In the genomic region with DNA sequence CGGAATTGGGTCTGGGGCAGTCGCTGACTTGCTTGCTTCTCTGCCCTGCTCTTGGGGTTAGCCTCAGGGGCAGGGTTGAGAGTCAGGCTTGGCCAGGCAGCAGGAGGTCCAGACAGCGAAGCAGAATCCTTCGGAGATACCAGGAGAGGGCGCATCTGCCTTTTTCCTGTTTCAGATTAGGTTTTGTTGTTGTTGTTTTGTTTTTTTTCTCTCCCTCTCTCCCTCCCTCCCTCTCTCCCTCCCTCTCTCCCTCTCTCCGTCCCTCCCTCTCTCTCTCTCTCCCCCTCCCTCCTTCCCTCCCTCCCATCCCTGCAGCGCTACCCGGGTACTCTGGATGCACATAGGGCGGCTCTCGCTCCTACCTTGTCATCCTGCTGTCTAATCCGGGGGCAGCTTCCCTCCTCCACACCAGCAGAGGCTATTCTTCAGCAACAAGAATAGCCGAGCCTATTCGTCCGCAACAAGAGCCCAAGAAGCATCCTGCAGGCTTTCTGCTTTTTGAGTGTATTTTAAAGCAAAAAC, we compare ENCODE assay signal across 8 cellular contexts. TPM values are rescaled to one million over a fixed set of nuclear protein-coding genes. Genes with fewer than 3 reads are reported as not detected.
DNase-seq lines count a peak whose midpoint lies in the region; ATAC-seq and TF ChIP-seq lines count a peak whose summit lies in the region.

No MANE protein-coding gene starts in this region.

- peak overlapping the region; percentile 87 for H3K4me2 ChIP-seq in HCT116 (ENCODE audit: low read length)

- peak; percentile 54 for DNase-seq in HCT116 (ENCODE audit: low read depth, low spot score)
- DNase-seq in M059J (ENCODE audit: low read depth): peak; percentile 42
- peak in 28 of 34 experiments; percentile 6 to 49 (median 28) for DNase-seq in T-cell
- peak in 1 of 2 donors; percentile 28 for DNase-seq in breast epithelium (ENCODE audit: low spot score in 2 of 2)
- peak in 1 of 2 donors; percentile 50 for DNase-seq in gastrocnemius medialis
- DNase-seq in amniotic stem cell (lab: John Stamatoyannopoulos, UW): no peak

- H3K9me3 Mint-ChIP-seq in T-cell: no peaks in the 10 kb centered on the region

- peaks cover 38 to 46% (median 41%) of the 10 kb centered on the region in 3 donors for H3K4me1 Mint-ChIP-seq in T-cell

- H3K27ac Mint-ChIP-seq in T-cell: peak overlapping the region; percentile 93

- H3K4me3 ChIP-seq in GM12875 (ENCODE audit: low read depth, low read length): peak overlapping the region; percentile 78
- H3K4me3 ChIP-seq in HCT116 (replicated peaks in 1 of 2; ENCODE audit: low read depth in 1 of 2, low read length in 2 of 2): peak overlapping the region; percentile 62 to 75
- peak overlapping the region; percentile 93 to 99 (median 96) for H3K4me3 ChIP-seq in breast epithelium
- H3K4me3 ChIP-seq in iPS-18a (ENCODE audit: low read length): peak overlapping the region; percentile 89
- H3K4me3 ChIP-seq in gastrocnemius medialis: peak overlapping the region; percentile 78 to 94 (median 88)

- H2AFZ ChIP-seq in HCT116 (ENCODE audit: low read depth, low read length, poor library complexity, severe bottlenecking): peak overlapping the region; percentile 94

- H3K9ac ChIP-seq in HCT116 (ENCODE audit: low read length) (peak overlapping the region; percentile 45), iPS-18a (ENCODE audit: low read length) (peak overlapping the region; percentile 51)

- H3K27ac ChIP-seq in HCT116 (ENCODE audit: low read depth, low read length) (peak overlapping the region; percentile 60), breast epithelium (peak overlapping the region; percentile 95), iPS-18a (ENCODE audit: low read length) (no peak overlapping the region), gastrocnemius medialis (peak overlapping the region; percentile 96 to 99 (median 98))

- BruUV-seq in HCT116 (replicated peaks; lab: Mats Ljungman, UMichigan): no TSS peak

- TF ChIP-seq POLR2A in HCT116 (IDR thresholded peaks at IDR 0.05; ENCODE audit: borderline replicate concordance, extremely low read depth, insufficient read depth, insufficient read length) (no peak), breast epithelium (IDR thresholded peaks at IDR 0.05) (no peak), gastrocnemius medialis (IDR thresholded peaks at IDR 0.05) (no peak)

- peak; percentile 66 for TF ChIP-seq CTCF in GM12875 (IDR thresholded peaks at IDR 0.05; ENCODE audit: borderline replicate concordance, insufficient read depth, low read depth, low read length)
- peak; percentile 22 to 62 (median 25); a peak in 3 of 6 replicates for TF ChIP-seq CTCF in HCT116 (IDR thresholded peaks at IDR 0.05 in 2 of 3, conservative IDR thresholded peaks at IDR 0.05 in 1 of 3; ENCODE audit: borderline replicate concordance in 1 of 3, insufficient read depth in 1 of 3, low read depth in 2 of 3, low read length in 2 of 3)
- TF ChIP-seq CTCF in breast epithelium (IDR thresholded peaks at IDR 0.05): no peak
- TF ChIP-seq CTCF in gastrocnemius medialis (IDR thresholded peaks at IDR 0.05 in 4 of 5, conservative IDR thresholded peaks at IDR 0.05 in 1 of 5): no peak

- peak overlapping the region; percentile 72 to 90 (median 87) for H3K4me3 Mint-ChIP-seq in T-cell

- H3K36me3 ChIP-seq in HCT116 (ENCODE audit: control insufficient read depth in 1 of 2, insufficient read depth in 2 of 2, low read length in 2 of 2) (no peaks in the 10 kb centered on the region), breast epithelium (no peaks in the 10 kb centered on the region), iPS-18a (ENCODE audit: control insufficient read depth, low read depth, low read length) (no peaks in the 10 kb centered on the region), gastrocnemius medialis (no peaks in the 10 kb centered on the region)

- no peaks in the 10 kb centered on the region for H3K27me3 Mint-ChIP-seq in T-cell

- H3K9me3 ChIP-seq in HCT116 (ENCODE audit: control insufficient read depth in 1 of 2, insufficient read depth in 1 of 2, low read depth in 1 of 2, low read length in 2 of 2): no peaks in the 10 kb centered on the region
- H3K9me3 ChIP-seq in breast epithelium: no peaks in the 10 kb centered on the region
- no peaks in the 10 kb centered on the region for H3K9me3 ChIP-seq in iPS-18a (ENCODE audit: control insufficient read depth, low read depth, low read length)
- H3K9me3 ChIP-seq in gastrocnemius medialis: no peaks in the 10 kb centered on the region

- intact Hi-C loops in HCT116 (cut with micrococcal nuclease) (loop anchor here (1.0 to 2.0 kb wide), 2 partner anchors 62 to 204 kb away; a partner anchor contains a TSS), breast epithelium (cut with DNase I; ENCODE audit: low total_unique reads) (no loop called here), gastrocnemius medialis (cut with DNase I; ENCODE audit: low total_unique reads) (loop anchor here (1.0 to 10.0 kb wide), 4 partner anchors 86 to 1506 kb away; no protein-coding TSS in a partner anchor)

- ATAC-seq in HCT116 (peak; percentile 70), T-cell (replicated peaks in 1 of 4) (peak; percentile 26 to 44 (median 36)), gastrocnemius medialis (peak; percentile 6 to 27)

- CTCF ChIA-PET in HCT116 (lab: Charles Lee): interaction anchor here (0.6 to 1.8 kb wide), 15 partner anchors 11 to 1305 kb away, joined by 3 to 9 read pairs (median 4); no protein-coding TSS in a partner anchor
- CTCF ChIA-PET in T-cell (lab: Charles Lee): interaction anchor here (0.6 to 2.6 kb wide), 7 partner anchors 9 to 946 kb away, joined by 3 to 11 read pairs (median 4); no protein-coding TSS in a partner anchor

- no peaks in the 10 kb centered on the region for H4K20me1 ChIP-seq in HCT116 (ENCODE audit: insufficient read depth)

- H3K27me3 ChIP-seq in HCT116 (ENCODE audit: insufficient read depth, low read length) (no peaks in the 10 kb centered on the region), breast epithelium (no peaks in the 10 kb centered on the region), iPS-18a (ENCODE audit: control insufficient read depth, insufficient read depth, low read length) (peaks cover 7% of the 10 kb centered on the region), gastrocnemius medialis (no peaks in the 10 kb centered on the region)

- in situ Hi-C loops in gastrocnemius medialis (cut with MboI; ENCODE audit: low sequenced_read_pairs in 4 of 4): loop anchor here in 3 of 4 donors (25.0 kb wide), 4 partner anchors 187 to 887 kb away; no protein-coding TSS in a partner anchor

- no peaks in the 10 kb centered on the region for H3K79me2 ChIP-seq in HCT116 (ENCODE audit: insufficient read depth, low read length)

- POLR2A ChIA-PET in HCT116 (lab: Charles Lee): interaction anchor here (0.6 to 0.7 kb wide), 2 partner anchors 378 to 381 kb away, joined by 3 read pairs; no protein-coding TSS in a partner anchor
- POLR2A ChIA-PET in T-cell (lab: Charles Lee): no interaction called here

- RAD21 ChIA-PET in HCT116 (lab: Charles Lee; ENCODE audit: low non-redundant PET in 1 of 2, low total read pairs in 2 of 2, uncharacterized antibody in 2 of 2, unreplicated experiment in 2 of 2): interaction anchor here in 1 of 2 experiments (1.4 kb wide), 1 partner anchor 16 kb away, joined by 7 read pairs; no protein-coding TSS in a partner anchor

- H3K36me3 Mint-ChIP-seq in T-cell: peaks cover 17% of the 10 kb centered on the region

- peak; percentile 38 for TF ChIP-seq RAD21 in HCT116 (IDR thresholded peaks at IDR 0.05; ENCODE audit: low read depth)

- no peaks in the 10 kb centered on the region for H3K9me2 ChIP-seq in HCT116 (ENCODE audit: insufficient read depth)

- H3K4me1 ChIP-seq in HCT116 (ENCODE audit: control insufficient read depth in 1 of 2, insufficient read depth in 2 of 2, low read length in 2 of 2): peaks cover 9 to 28% of the 10 kb centered on the region in 2 experiments; a peak in 3 of 4 replicates
- H3K4me1 ChIP-seq in breast epithelium: no peaks in the 10 kb centered on the region
- no peaks in the 10 kb centered on the region for H3K4me1 ChIP-seq in iPS-18a (ENCODE audit: control insufficient read depth, low read depth, low read length)
- peaks cover 26 to 27% of the 10 kb centered on the region in 2 donors for H3K4me1 ChIP-seq in gastrocnemius medialis

TF ChIP-seq in HCT116, 20 proteins besides CTCF, POLR2A, EP300 and RAD21 (continues in another document):
- TF ChIP-seq, protein P1, sequence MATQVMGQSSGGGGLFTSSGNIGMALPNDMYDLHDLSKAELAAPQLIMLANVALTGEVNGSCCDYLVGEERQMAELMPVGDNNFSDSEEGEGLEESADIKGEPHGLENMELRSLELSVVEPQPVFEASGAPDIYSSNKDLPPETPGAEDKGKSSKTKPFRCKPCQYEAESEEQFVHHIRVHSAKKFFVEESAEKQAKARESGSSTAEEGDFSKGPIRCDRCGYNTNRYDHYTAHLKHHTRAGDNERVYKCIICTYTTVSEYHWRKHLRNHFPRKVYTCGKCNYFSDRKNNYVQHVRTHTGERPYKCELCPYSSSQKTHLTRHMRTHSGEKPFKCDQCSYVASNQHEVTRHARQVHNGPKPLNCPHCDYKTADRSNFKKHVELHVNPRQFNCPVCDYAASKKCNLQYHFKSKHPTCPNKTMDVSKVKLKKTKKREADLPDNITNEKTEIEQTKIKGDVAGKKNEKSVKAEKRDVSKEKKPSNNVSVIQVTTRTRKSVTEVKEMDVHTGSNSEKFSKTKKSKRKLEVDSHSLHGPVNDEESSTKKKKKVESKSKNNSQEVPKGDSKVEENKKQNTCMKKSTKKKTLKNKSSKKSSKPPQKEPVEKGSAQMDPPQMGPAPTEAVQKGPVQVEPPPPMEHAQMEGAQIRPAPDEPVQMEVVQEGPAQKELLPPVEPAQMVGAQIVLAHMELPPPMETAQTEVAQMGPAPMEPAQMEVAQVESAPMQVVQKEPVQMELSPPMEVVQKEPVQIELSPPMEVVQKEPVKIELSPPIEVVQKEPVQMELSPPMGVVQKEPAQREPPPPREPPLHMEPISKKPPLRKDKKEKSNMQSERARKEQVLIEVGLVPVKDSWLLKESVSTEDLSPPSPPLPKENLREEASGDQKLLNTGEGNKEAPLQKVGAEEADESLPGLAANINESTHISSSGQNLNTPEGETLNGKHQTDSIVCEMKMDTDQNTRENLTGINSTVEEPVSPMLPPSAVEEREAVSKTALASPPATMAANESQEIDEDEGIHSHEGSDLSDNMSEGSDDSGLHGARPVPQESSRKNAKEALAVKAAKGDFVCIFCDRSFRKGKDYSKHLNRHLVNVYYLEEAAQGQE (IDR thresholded peaks at IDR 0.05; ENCODE audit: low read depth): no peak
- TF ChIP-seq, protein P2, sequence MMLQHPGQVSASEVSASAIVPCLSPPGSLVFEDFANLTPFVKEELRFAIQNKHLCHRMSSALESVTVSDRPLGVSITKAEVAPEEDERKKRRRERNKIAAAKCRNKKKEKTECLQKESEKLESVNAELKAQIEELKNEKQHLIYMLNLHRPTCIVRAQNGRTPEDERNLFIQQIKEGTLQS (IDR thresholded peaks at IDR 0.05): no peak

RNA-seq across cellular contexts. Expression of a gene that starts 0.8 kb away (rescaled TPM):
- total RNA-seq in HCT116 (2021; ENCODE audit: unreplicated experiment) (17.0 TPM), T-cell (100 to 1,000 TPM in 2 of 5 donors, 10 to 100 TPM in 3; 87.7 to 115 (median 94.9) TPM), breast epithelium (100 to 1,000 TPM in 1 of 3 donors, 10 to 100 TPM in 2; 43.9 to 119 (median 49.2) TPM), gastrocnemius medialis (100 to 1,000 TPM; 295 to 592 (median 527) TPM)
- polyA plus RNA-seq in HCT116 (2012): 29.3 and 35.5 TPM in 2 replicates
- total RNA-seq in M059J (2014; rRNA removed; shearing (Covaris generic)): 15.9 and 33.4 TPM in 2 replicates

Comparison
In these comparisons a context has a peak if more than half of its experiments do, and no peak if none do; other contexts are left out.
1. CTCF ChIP-seq: peak in GM12875 (single experiment) and HCT116 (3 of 3); none in breast epithelium (0 of 3) and gastrocnemius medialis (0 of 5).
2. ATAC-seq: peak in every context shown above with its lines; median percentile 70 in HCT116; 36 in T-cell; 16 in gastrocnemius medialis.
3. Peak in every context shown above with its lines, with median percentiles within 50 percentile points of each other: H3K4me3 ChIP-seq.